Comparison of ENCODE assay signal across 1 cellular context in genomic region chr6:9704989-9705388, GRCh38.
TF ChIP-seq lines count a peak whose summit lies in the region.

No MANE protein-coding gene starts in this region.

TF ChIP-seq in WTC11, 78 proteins besides CTCF, POLR2A, EP300 and RAD21 (continued from another document):
- TF ChIP-seq PRDM15 (CRISPR knock-in tag; IDR thresholded peaks at IDR 0.05), result no peak
- no peak for TF ChIP-seq HMGXB4 (CRISPR knock-in tag; IDR thresholded peaks at IDR 0.05)
- TF ChIP-seq MYBL2 (CRISPR knock-in tag; IDR thresholded peaks at IDR 0.05), result no peak
TF ChIP-seq in WTC11: peak in this region for 0.
